In the genomic region with DNA sequence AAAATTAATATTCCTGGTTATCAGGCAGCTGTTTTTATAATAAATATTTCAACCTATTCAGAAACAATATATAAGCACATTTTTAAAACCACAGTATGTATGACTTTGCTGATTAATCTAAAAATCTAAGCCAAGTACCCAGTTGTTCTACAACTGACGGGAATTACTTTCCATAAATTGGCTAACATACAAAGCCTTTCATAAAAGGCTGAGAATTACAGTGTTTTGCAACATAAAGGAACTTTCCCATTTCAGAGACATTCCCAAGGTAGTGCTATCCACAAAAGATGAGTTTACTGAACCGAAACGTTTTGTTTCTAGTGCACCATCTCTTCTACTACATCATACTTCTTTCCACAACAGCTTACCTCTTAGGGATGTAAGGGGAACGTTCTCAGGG, we compare ENCODE assay signal across 22 cellular contexts.
"Had no signal": no experiment of that assay in that cellular context is flagged by ENCODE, and none has a peak within 500 bp of the region (broad histone marks: within the 10 kb centered on the region; RNA-seq: fewer than 3 reads in every experiment).

No MANE protein-coding gene starts in this region.

- DNase-seq: activated B cell treated with CpG ODN at 0.5 μM for 24 hours; activated CD4-positive, alpha-beta T cell treated with anti-CD3 and anti-CD28 coated beads, Interleukin-2, amount 10 ng/mL, durations not matched to agents 24 days and 14 days; activated CD8-positive, alpha-beta T cell treated with anti-CD3 and anti-CD28 coated beads for 36 hours; activated effector memory CD4-positive, alpha-beta T cell treated with Interleukin-2 at 50 U/mL for 16 hours; activated naive CD4-positive, alpha-beta T cell treated with anti-CD3 and anti-CD28 coated beads, Interleukin-2, amount 10 ng/mL, durations not matched to agents 7 days and 5 days; activated T-cell treated with anti-CD3 and anti-CD28 coated beads, Interleukin-2, amount 50 U/mL, for 1 hour; amygdala; body of pancreas; caudate nucleus; dorsolateral prefrontal cortex; foreskin melanocyte; head of caudate nucleus; left ventricle myocardium inferior; mucosa of descending colon; naive B cell; ovary; psoas muscle; right cardiac atrium; stimulated activated naive CD8-positive, alpha-beta T cell treated with anti-CD3 and anti-CD28 coated beads, Interleukin-15, amount 100 ng/mL, for 72 hours; upper lobe of right lung had no signal

- H3K9me3 ChIP-seq: body of pancreas, left ventricle myocardium inferior, mucosa of descending colon, ovary, psoas muscle, upper lobe of right lung had no signal

- H3K4me3 Mint-ChIP-seq: activated B cell treated with CpG ODN at 0.5 μM for 24 hours; activated CD4-positive, alpha-beta T cell treated with anti-CD3 and anti-CD28 coated beads, Interleukin-2, amount 10 ng/mL, durations not matched to agents 24 days and 14 days; activated CD8-positive, alpha-beta T cell treated with anti-CD3 and anti-CD28 coated beads for 36 hours; activated naive CD4-positive, alpha-beta T cell treated with anti-CD3 and anti-CD28 coated beads, Interleukin-2, amount 10 ng/mL, durations not matched to agents 7 days and 5 days; memory B cell; naive B cell; stimulated activated naive CD8-positive, alpha-beta T cell treated with anti-CD3 and anti-CD28 coated beads, Interleukin-15, amount 100 ng/mL, for 72 hours had no signal

- H3K27me3 ChIP-seq: body of pancreas, dorsolateral prefrontal cortex, ovary, upper lobe of right lung had no signal

- FAIRE-seq: colon had no signal

- H3K27me3 Mint-ChIP-seq: activated B cell treated with CpG ODN at 0.5 μM for 24 hours; activated CD4-positive, alpha-beta T cell treated with anti-CD3 and anti-CD28 coated beads, Interleukin-2, amount 10 ng/mL, durations not matched to agents 24 days and 14 days; activated CD8-positive, alpha-beta T cell treated with anti-CD3 and anti-CD28 coated beads for 36 hours; activated naive CD4-positive, alpha-beta T cell treated with anti-CD3 and anti-CD28 coated beads, Interleukin-2, amount 10 ng/mL, durations not matched to agents 7 days and 5 days; memory B cell; naive B cell; stimulated activated naive CD8-positive, alpha-beta T cell treated with anti-CD3 and anti-CD28 coated beads, Interleukin-15, amount 100 ng/mL, for 72 hours had no signal

- H3K4me3 ChIP-seq: body of pancreas, dorsolateral prefrontal cortex, left ventricle myocardium inferior, mucosa of descending colon, ovary, psoas muscle, upper lobe of right lung had no signal

- H3K27ac ChIP-seq: body of pancreas, dorsolateral prefrontal cortex, left ventricle myocardium inferior, ovary, psoas muscle, upper lobe of right lung had no signal

- H3K9me3 Mint-ChIP-seq: activated B cell treated with CpG ODN at 0.5 μM for 24 hours; activated CD4-positive, alpha-beta T cell treated with anti-CD3 and anti-CD28 coated beads, Interleukin-2, amount 10 ng/mL, durations not matched to agents 24 days and 14 days; activated CD8-positive, alpha-beta T cell treated with anti-CD3 and anti-CD28 coated beads for 36 hours; activated naive CD4-positive, alpha-beta T cell treated with anti-CD3 and anti-CD28 coated beads, Interleukin-2, amount 10 ng/mL, durations not matched to agents 7 days and 5 days; memory B cell; naive B cell; stimulated activated naive CD8-positive, alpha-beta T cell treated with anti-CD3 and anti-CD28 coated beads, Interleukin-15, amount 100 ng/mL, for 72 hours had no signal

- ATAC-seq: activated CD8-positive, alpha-beta T cell treated with anti-CD3 and anti-CD28 coated beads for 36 hours; body of pancreas; mucosa of descending colon; psoas muscle; right cardiac atrium; stimulated activated naive CD8-positive, alpha-beta T cell treated with anti-CD3 and anti-CD28 coated beads, Interleukin-15, amount 100 ng/mL, for 72 hours; upper lobe of right lung had no signal

- H3K36me3 ChIP-seq: ovary had no signal

- H3K27ac Mint-ChIP-seq: activated B cell treated with CpG ODN at 0.5 μM for 24 hours; activated CD4-positive, alpha-beta T cell treated with anti-CD3 and anti-CD28 coated beads, Interleukin-2, amount 10 ng/mL, durations not matched to agents 24 days and 14 days; activated naive CD4-positive, alpha-beta T cell treated with anti-CD3 and anti-CD28 coated beads, Interleukin-2, amount 10 ng/mL, durations not matched to agents 7 days and 5 days; memory B cell; naive B cell had no signal
